Comparison of ENCODE assay signal across 11 cellular contexts in genomic region chr6:110617057-110617456, GRCh38.
DNase-seq lines count a peak whose midpoint lies in the region; ATAC-seq and TF ChIP-seq lines count a peak whose summit lies in the region.
"Had no signal": no experiment of that assay in that cellular context is flagged by ENCODE, and none has a peak within 500 bp of the region (broad histone marks: within the 10 kb centered on the region; RNA-seq: fewer than 3 reads in every experiment).

No MANE protein-coding gene starts in this region.

- H3K79me2 ChIP-seq in osteoblast (ENCODE audit: insufficient read depth, low read length), result no peaks in the 10 kb centered on the region

- H3K9me3 ChIP-seq in osteoblast (ENCODE audit: low read depth, low read length) (no peaks in the 10 kb centered on the region), BE2C (no peaks in the 10 kb centered on the region)

- no peak overlapping the region for H2AFZ ChIP-seq in osteoblast (ENCODE audit: low read length)
- H2AFZ ChIP-seq: GM23248 had no signal

- peaks cover 71% of the 10 kb centered on the region for H3K4me1 Mint-ChIP-seq in endothelial cell (ENCODE audit: unreplicated experiment)

- peak overlapping the region; percentile 78 for H3K27ac Mint-ChIP-seq in endothelial cell (ENCODE audit: unreplicated experiment)

- H3K4me3 ChIP-seq in osteoblast (ENCODE audit: insufficient read depth, low read length), result no peak overlapping the region
- H3K4me3 ChIP-seq in BE2C (ENCODE audit: low read depth, low read length), result no peak overlapping the region
- H3K4me3 ChIP-seq: GM23248, K562 had no signal

- no peak overlapping the region for H3K27ac ChIP-seq in osteoblast (ENCODE audit: low read depth, low read length)
- H3K27ac ChIP-seq: GM23248 had no signal

- no peaks in the 10 kb centered on the region for H3K9me3 Mint-ChIP-seq in endothelial cell (ENCODE audit: unreplicated experiment)

- peak; percentile 79 for ATAC-seq in GM18520 (IDR thresholded peaks at IDR 0.05; ENCODE audit: unreplicated experiment)
- peak; percentile 69 for ATAC-seq in GM21576 (IDR thresholded peaks at IDR 0.05; ENCODE audit: unreplicated experiment)
- peak; percentile 83 for ATAC-seq in HG03354 (IDR thresholded peaks at IDR 0.05; ENCODE audit: poor library complexity, severe bottlenecking, unreplicated experiment)

- no peaks in the 10 kb centered on the region for H4K20me1 ChIP-seq in osteoblast (ENCODE audit: insufficient read depth, low read length)

- H3K27me3 Mint-ChIP-seq in endothelial cell (ENCODE audit: unreplicated experiment), result no peaks in the 10 kb centered on the region

- H3K4me3 Mint-ChIP-seq in endothelial cell (ENCODE audit: unreplicated experiment), result no peak overlapping the region

- H3K27me3 ChIP-seq in osteoblast (ENCODE audit: insufficient read depth, low read length), result no peaks in the 10 kb centered on the region
- H3K27me3 ChIP-seq in BE2C, result no peaks in the 10 kb centered on the region

- no peaks in the 10 kb centered on the region for H3K36me3 ChIP-seq in osteoblast (ENCODE audit: insufficient read depth, low read length)
- no peaks in the 10 kb centered on the region; the same call in none of the 2 replicates for H3K36me3 ChIP-seq in BE2C

- no peak for DNase-seq in endothelial cell (ENCODE audit: low spot score)
- no peak for DNase-seq in NCI-H345 treated with DMSO at 0.1 percent for 48 hours (lab: John Stamatoyannopoulos, UW; ENCODE audit: unreplicated experiment)
- DNase-seq in NCI-H1048 (lab: John Stamatoyannopoulos, UW), result no peak
- no peak for DNase-seq in osteoblast (ENCODE audit: insufficient read length, low spot score, missing footprints)
- no peak for DNase-seq in BE2C
- DNase-seq: GM23248, NCI-H526 treated with DMSO at 0.1 percent for 48 hours had no signal

- no peaks in the 10 kb centered on the region for H3K4me1 ChIP-seq in osteoblast (ENCODE audit: insufficient read depth, low read length)
- H3K4me1 ChIP-seq in BE2C, result no peaks in the 10 kb centered on the region

- TF ChIP-seq CTCF in endothelial cell (IDR thresholded peaks at IDR 0.05; ENCODE audit: unreplicated experiment) (no peak), osteoblast (IDR thresholded peaks at IDR 0.05; ENCODE audit: extremely low read depth, low read depth, low read length) (no peak), BE2C (IDR thresholded peaks at IDR 0.05; ENCODE audit: low read depth, low read length) (no peak)

- peaks cover 14% of the 10 kb centered on the region for H3K36me3 Mint-ChIP-seq in endothelial cell (ENCODE audit: low read depth, unreplicated experiment)

- no peak overlapping the region for H3K4me2 ChIP-seq in osteoblast (ENCODE audit: insufficient read depth, low read length)
